15 cellular contexts compared by ENCODE assay signal in genomic region chr6:137111296-137112066, GRCh38.
"Had no signal": no experiment of that assay in that cellular context is flagged by ENCODE, and none has a peak within 500 bp of the region (broad histone marks: within the 10 kb centered on the region; RNA-seq: fewer than 3 reads in every experiment).

No MANE protein-coding gene starts in this region.

- H3K27ac ChIP-seq: coronary artery, neural progenitor cell, parathyroid adenoma, testis had no signal

- ATAC-seq: activated CD8-positive, alpha-beta memory T cell treated with anti-CD3 and anti-CD28 coated beads, Interleukin-2, amount 10 ng/mL, durations not matched to agents 7 days and 5 days; activated T-cell treated with anti-CD3 and anti-CD28 coated beads, Interleukin-2, amount 50 U/mL, for 4 hours had no signal

- H3K27ac Mint-ChIP-seq: activated CD8-positive, alpha-beta memory T cell treated with anti-CD3 and anti-CD28 coated beads, Interleukin-2, amount 10 ng/mL, durations not matched to agents 7 days and 5 days; activated naive CD8-positive, alpha-beta T cell; neural progenitor cell; stimulated activated naive CD8-positive, alpha-beta T cell treated with anti-CD3 and anti-CD28 coated beads, Interleukin-15, Interleukin-2, amounts not matched to agents 100 ng/mL and 50 ng/mL, for 24 hours had no signal

- H3K4me1 Mint-ChIP-seq: activated CD8-positive, alpha-beta memory T cell treated with anti-CD3 and anti-CD28 coated beads, Interleukin-2, amount 10 ng/mL, durations not matched to agents 7 days and 5 days; neural progenitor cell had no signal

- H3K27me3 Mint-ChIP-seq: activated CD8-positive, alpha-beta memory T cell treated with anti-CD3 and anti-CD28 coated beads, Interleukin-2, amount 10 ng/mL, durations not matched to agents 7 days and 5 days; stimulated activated naive CD8-positive, alpha-beta T cell treated with anti-CD3 and anti-CD28 coated beads, Interleukin-15, Interleukin-2, amounts not matched to agents 100 ng/mL and 50 ng/mL, for 24 hours had no signal

- H3K9ac ChIP-seq: neural progenitor cell, parathyroid adenoma had no signal

- H3K36me3 Mint-ChIP-seq: activated CD8-positive, alpha-beta memory T cell treated with anti-CD3 and anti-CD28 coated beads, Interleukin-2, amount 10 ng/mL, durations not matched to agents 7 days and 5 days; neural progenitor cell had no signal

- H3K4me3 ChIP-seq: coronary artery, neural progenitor cell, testis had no signal

- H3K9me3 ChIP-seq: testis had no signal

- H3K27me3 ChIP-seq: neural progenitor cell, testis had no signal

- H3K79me2 ChIP-seq: parathyroid adenoma had no signal

- DNase-seq: activated CD8-positive, alpha-beta memory T cell treated with anti-CD3 and anti-CD28 coated beads, Interleukin-2, amount 10 ng/mL, durations not matched to agents 7 days and 5 days; activated gamma-delta T cell; activated T-cell treated with anti-CD3 and anti-CD28 coated beads, Interleukin-2, amount 50 U/mL, for 4 hours; effector CD8-positive, alpha-beta T cell; hypothalamus; midbrain; retina; stimulated activated CD4-positive, alpha-beta T cell treated with anti-CD3 and anti-CD28 coated beads, Interleukin-15, amount 100 ng/mL, for 24 hours; stimulated activated CD4-positive, alpha-beta T cell treated with anti-CD3 and anti-CD28 coated beads, Interleukin-4, amount 100 ng/mL, for 24 hours; testis had no signal

- H3K36me3 ChIP-seq: neural progenitor cell had no signal

- H3K4me3 Mint-ChIP-seq: activated CD8-positive, alpha-beta memory T cell treated with anti-CD3 and anti-CD28 coated beads, Interleukin-2, amount 10 ng/mL, durations not matched to agents 7 days and 5 days; activated naive CD8-positive, alpha-beta T cell; activated T-cell treated with anti-CD3 and anti-CD28 coated beads, Interleukin-2, amount 50 U/mL, for 4 hours; neural progenitor cell; stimulated activated naive CD8-positive, alpha-beta T cell treated with anti-CD3 and anti-CD28 coated beads, Interleukin-15, Interleukin-2, amounts not matched to agents 100 ng/mL and 50 ng/mL, for 24 hours had no signal

- H3K9me3 Mint-ChIP-seq: activated T-cell treated with anti-CD3 and anti-CD28 coated beads, Interleukin-2, amount 50 U/mL, for 4 hours; stimulated activated naive CD8-positive, alpha-beta T cell treated with anti-CD3 and anti-CD28 coated beads, Interleukin-15, Interleukin-2, amounts not matched to agents 100 ng/mL and 50 ng/mL, for 24 hours had no signal

- H3K4me2 ChIP-seq: neural progenitor cell had no signal

- H2AFZ ChIP-seq: neural progenitor cell, parathyroid adenoma had no signal

- H3K4me1 ChIP-seq: neural progenitor cell, testis had no signal
